Comparison of ENCODE assay signal across 13 cellular contexts in genomic region chr12:67911789-67912188, GRCh38.
"Had no signal": no experiment of that assay in that cellular context is flagged by ENCODE, and none has a peak within 500 bp of the region (broad histone marks: within the 10 kb centered on the region; RNA-seq: fewer than 3 reads in every experiment).

No MANE protein-coding gene starts in this region.

- H3K27ac ChIP-seq: tibial nerve had no signal

- H3K9me3 ChIP-seq: tibial nerve had no signal

- H3K4me3 ChIP-seq: tibial nerve had no signal

- H3K27me3 ChIP-seq: tibial nerve had no signal

- DNase-seq: activated CD4-positive, alpha-beta T cell treated with anti-CD3 and anti-CD28 coated beads, Interleukin-2, amount 50 U/mL, for 48 hours; activated CD4-positive, CD25-positive, alpha-beta regulatory T cell treated with anti-CD3 and anti-CD28 coated beads, Interleukin-2, amount 50 U/mL, for 72 hours; activated naive CD4-positive, alpha-beta T cell treated with Interleukin-2 at 50 U/mL for 16 hours; effector memory CD4-positive, alpha-beta T cell; hippocampal formation; small intestine; stimulated activated CD4-positive, alpha-beta T cell treated with anti-CD3 and anti-CD28 coated beads, Interleukin-4, amount 100 ng/mL, for 24 hours; stimulated activated naive CD4-positive, alpha-beta T cell; T-helper 1 cell; T1000 had no signal

- H3K4me1 ChIP-seq: tibial nerve had no signal

- H3K36me3 ChIP-seq: tibial nerve had no signal

- ATAC-seq: activated T-helper 17 cell treated with anti-CD3 and anti-CD28 coated beads, Interleukin-2, amount 50 U/mL, for 72 hours; SK-N-SH treated with all-trans-retinoic acid at 6 μM for 48 hours had no signal
